Comparison of ENCODE assay signal across 24 cellular contexts in the genomic region with DNA sequence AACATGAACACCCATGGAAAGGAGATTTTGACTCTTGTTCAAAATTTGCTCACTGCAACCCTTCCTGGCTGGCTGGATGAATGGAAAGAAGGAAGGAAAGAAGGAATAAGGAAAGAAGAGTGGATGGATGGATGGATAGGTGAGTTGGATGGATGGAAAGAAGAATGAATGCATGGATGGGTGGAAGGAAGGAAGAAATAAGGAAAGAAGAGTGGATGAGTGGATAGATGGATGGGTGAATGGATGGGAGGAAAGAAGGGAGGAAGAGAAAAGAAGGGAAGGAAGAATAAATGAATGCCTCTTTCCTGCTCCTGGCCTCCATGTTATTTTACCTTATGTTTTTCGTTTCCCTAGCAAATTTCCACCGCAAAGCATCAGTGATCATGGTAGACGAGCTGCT.
DNase-seq lines count a peak whose midpoint lies in the region; ATAC-seq, FAIRE-seq and TF ChIP-seq lines count a peak whose summit lies in the region.
"Had no signal": no experiment of that assay in that cellular context is flagged by ENCODE, and none has a peak within 500 bp of the region (broad histone marks: within the 10 kb centered on the region; RNA-seq: fewer than 3 reads in every experiment).

No MANE protein-coding gene starts in this region.

- H2BK15ac ChIP-seq in H1 (ENCODE audit: low read length) = no peak overlapping the region

- no peak for TF ChIP-seq EP300 in HepG2 (IDR thresholded peaks at IDR 0.05; ENCODE audit: low read depth in 2 of 2, low read length in 2 of 2)
- TF ChIP-seq EP300 in HepG2 (CRISPR knock-in tag; IDR thresholded peaks at IDR 0.05; ENCODE audit: borderline replicate concordance) = no peak
- no peak for TF ChIP-seq EP300 in H1 (IDR thresholded peaks at IDR 0.05; ENCODE audit: borderline replicate concordance in 1 of 2, low read depth in 2 of 2, low read length in 2 of 2)

- TF ChIP-seq RAD21 in HepG2 (CRISPR knock-in tag; IDR thresholded peaks at IDR 0.05) = no peak
- no peak for TF ChIP-seq RAD21 in H1 (IDR thresholded peaks at IDR 0.05 in 1 of 2, conservative IDR thresholded peaks at IDR 0.05 in 1 of 2; ENCODE audit: low read depth in 2 of 2, low read length in 2 of 2)

- H3K4me1 ChIP-seq in HepG2 (ENCODE audit: insufficient read depth, low read length) (no peaks in the 10 kb centered on the region), right lobe of liver (no peaks in the 10 kb centered on the region), H1 (replicated peaks in 1 of 4; ENCODE audit: control insufficient read depth in 3 of 4, insufficient read depth in 4 of 4, low read length in 3 of 4) (peaks cover 0 to 7% (median 0%) of the 10 kb centered on the region in 4 experiments; a peak in 1 of 7 replicates), thyroid gland (peaks cover 5 to 6% of the 10 kb centered on the region in 2 donors)
- H3K4me1 ChIP-seq: BE2C, BLaER1 had no signal

- H4K5ac ChIP-seq in H1 (ENCODE audit: insufficient read length, low read depth, low read length) = no peak overlapping the region

- no peak for ATAC-seq in HepG2
- ATAC-seq in right lobe of liver = no peak
- ATAC-seq: GM12878 had no signal

- H2BK12ac ChIP-seq in H1 (ENCODE audit: low read depth, low read length) = no peak overlapping the region

- H3K9ac ChIP-seq in HepG2 (ENCODE audit: insufficient read depth, low read depth, low read length) (no peak overlapping the region), H1 (replicated peaks in 1 of 4; ENCODE audit: extremely low read depth in 1 of 4, low read depth in 3 of 4, low read length in 3 of 4) (no peak overlapping the region)
- H3K9ac ChIP-seq: BLaER1 had no signal

- no peak overlapping the region for H3K23ac ChIP-seq in H1 (ENCODE audit: insufficient read length)

- no peak overlapping the region for H2AK5ac ChIP-seq in H1 (ENCODE audit: low read depth, low read length)

- FAIRE-seq in HepG2 (lab: Jason Lieb, UNC) (no peak), H1 (lab: Jason Lieb, UNC) (no peak)
- FAIRE-seq: A204.1, GM12878, GM12892, GM18507 had no signal

- H3K18ac ChIP-seq in H1 (ENCODE audit: extremely low read depth, low read length) = no peak overlapping the region

- H3K9me3 ChIP-seq in HepG2 (ENCODE audit: low read length) (0 out of 2 replicates have a peak, but pooled peaks cover 13% of the 10 kb centered on the region), right lobe of liver (no peaks in the 10 kb centered on the region), H1 (ENCODE audit: insufficient read depth in 2 of 2, low read depth in 1 of 2, low read length in 1 of 2) (peaks cover 6 to 33% of the 10 kb centered on the region in 2 experiments), thyroid gland (no peaks in the 10 kb centered on the region)
- H3K9me3 ChIP-seq: BE2C had no signal

- H4K8ac ChIP-seq in H1 (ENCODE audit: extremely low read depth, insufficient read depth, low read length) = no peak overlapping the region

- intact Hi-C loops in HepG2 (cut with micrococcal nuclease; ENCODE audit: unreplicated experiment) = loop anchor here (1.0 kb wide), 1 partner anchor 39 kb away; no protein-coding TSS in a partner anchor
- intact Hi-C loops in right lobe of liver (cut with DNase I) = no loop called here
- intact Hi-C loops in thyroid gland (cut with DNase I) = no loop called here

- no TSS peak for BruUV-seq in HepG2 (replicated peaks; lab: Mats Ljungman, UMichigan)

- no peaks in the 10 kb centered on the region for H3K79me1 ChIP-seq in H1 (ENCODE audit: low read depth, low read length)

- no peak overlapping the region for H2BK5ac ChIP-seq in H1 (ENCODE audit: low read depth, low read length)

- no peak overlapping the region for H4K91ac ChIP-seq in H1 (replicated peaks; ENCODE audit: insufficient read length, low read length)

- H3K27me3 ChIP-seq in HepG2 (ENCODE audit: control insufficient read depth in 1 of 2, insufficient read depth in 2 of 2, low read length in 2 of 2) (peaks cover 0 to 3% of the 10 kb centered on the region in 2 experiments; a peak in 1 of 5 replicates), right lobe of liver (no peaks in the 10 kb centered on the region), H1 (replicated peaks in 1 of 4; ENCODE audit: control insufficient read depth in 3 of 4, extremely low read depth in 1 of 4, insufficient read depth in 3 of 4, low read length in 3 of 4) (no peaks in the 10 kb centered on the region), thyroid gland (no peaks in the 10 kb centered on the region)
- H3K27me3 ChIP-seq: BE2C, BLaER1 had no signal

- TF ChIP-seq CTCF in HepG2 (CRISPR knock-in tag; IDR thresholded peaks at IDR 0.05) (no peak), right lobe of liver (IDR thresholded peaks at IDR 0.05) (no peak), H1 (IDR thresholded peaks at IDR 0.05; ENCODE audit: control extremely low read depth in 1 of 3, insufficient read depth in 1 of 3, low read depth in 1 of 3, low read length in 3 of 3) (no peak), thyroid gland (IDR thresholded peaks at IDR 0.05) (no peak)

- no peak overlapping the region for H2BK120ac ChIP-seq in H1 (replicated peaks; ENCODE audit: low read depth, low read length)

- no peak overlapping the region for H2AFZ ChIP-seq in HepG2 (ENCODE audit: low read length)
- no peak overlapping the region for H2AFZ ChIP-seq in H1 (ENCODE audit: low read length)

- H3K36me3 ChIP-seq in HepG2 (replicated peaks in 1 of 2; ENCODE audit: control insufficient read depth in 1 of 2, insufficient read depth in 2 of 2, low read length in 2 of 2) (no peaks in the 10 kb centered on the region), right lobe of liver (no peaks in the 10 kb centered on the region), H1 (ENCODE audit: control insufficient read depth in 2 of 4, insufficient read depth in 4 of 4, low read length in 3 of 4) (peaks cover 0 to 7% (median 0%) of the 10 kb centered on the region in 4 experiments; a peak in 2 of 8 replicates), thyroid gland (no peaks in the 10 kb centered on the region)
- H3K36me3 ChIP-seq: BE2C, BLaER1 had no signal

- H3K4me2 ChIP-seq in HepG2 (ENCODE audit: low read depth, low read length) = no peak overlapping the region
- no peak overlapping the region for H3K4me2 ChIP-seq in H1 (ENCODE audit: insufficient read depth in 1 of 2, low read depth in 2 of 2, low read length in 2 of 2)
- H3K4me2 ChIP-seq: BLaER1 had no signal

- H3K14ac ChIP-seq in H1 (ENCODE audit: insufficient read length) = no peak overlapping the region

- DNase-seq in HepG2 (ENCODE audit: low spot score) (no peak), right lobe of liver (no peak), H1 (ENCODE audit: low read depth in 1 of 2, low spot score in 2 of 2) (no peak), thyroid gland (no peak), kidney glomerular epithelial cell (lab: John Stamatoyannopoulos, UW) (no peak), cerebellar nuclear complex (lab: John Stamatoyannopoulos, UW) (no peak)
- DNase-seq: 8988T; ACHN; BE2C; C1 segment of cervical spinal cord; CD4-positive, alpha-beta memory T cell; CD4-positive, CD25-positive, alpha-beta regulatory T cell; CD8-positive, alpha-beta memory T cell; COR-L47; DMS 273 treated with DMSO at 0.1 percent for 48 hours; DMS153; DND-41; EL; GDM1 had no signal

- CTCF ChIA-PET in HepG2 (lab: Yijun Ruan, JAX; ENCODE audit: low intra/inter-chr PET ratio, low total read pairs) (no interaction called here), H1 (lab: Charles Lee; ENCODE audit: partially characterized antibody) (no interaction called here)

- WGBS in HepG2 (ENCODE audit: low lambda C conversion rate) = 2% methylated on average over 3 of the region's 3 CpGs
- WGBS in right lobe of liver (ENCODE audit: insufficient coverage, low coverage, low lambda C conversion rate, missing lambda C conversion rate) = 67% methylated on average over 3 of the region's 3 CpGs
- WGBS in H1 (ENCODE audit: extremely low coverage in 1 of 2, insufficient coverage in 1 of 2, insufficient read length in 1 of 2, insufficient replicate concordance in 2 of 2, low coverage in 1 of 2, low lambda C conversion rate in 2 of 2, missing lambda C conversion rate in 1 of 2), 2 experiments = 96% methylated on average over 3 of the region's 3 CpGs; no CpG with 5 or more reads in 1 of the 2 experiments
- WGBS in thyroid gland, 2 donors = 92 to 93% methylated on average over 3 of the region's 3 CpGs

- TF ChIP-seq POLR2A in HepG2 (IDR thresholded peaks at IDR 0.05; ENCODE audit: insufficient read depth in 1 of 2, low read depth in 2 of 2, low read length in 2 of 2) = no peak
- TF ChIP-seq POLR2A in right lobe of liver (IDR thresholded peaks at IDR 0.05) = no peak
- no peak for TF ChIP-seq POLR2A in H1 (IDR thresholded peaks at IDR 0.05; ENCODE audit: control extremely low read depth in 1 of 2, low read depth in 2 of 2, low read length in 2 of 2)
- TF ChIP-seq POLR2A in thyroid gland (IDR thresholded peaks at IDR 0.05) = no peak

- H2BK20ac ChIP-seq in H1 (ENCODE audit: low read length) = no peak overlapping the region

- no peak overlapping the region for H3K4ac ChIP-seq in H1 (replicated peaks; ENCODE audit: insufficient read length, low read depth, low read length)

- no peak overlapping the region for H3K27ac ChIP-seq in HepG2 (ENCODE audit: extremely low read length, insufficient read depth, low read length)
- H3K27ac ChIP-seq in right lobe of liver = no peak overlapping the region
- no peak overlapping the region for H3K27ac ChIP-seq in H1 (ENCODE audit: low read depth, low read length)
- peak overlapping the region; percentile 4 to 60 (median 42) for H3K27ac ChIP-seq in thyroid gland
- H3K27ac ChIP-seq: BLaER1 had no signal

- H4K20me1 ChIP-seq in HepG2 (ENCODE audit: insufficient read depth, low read length) (no peaks in the 10 kb centered on the region), H1 (replicated peaks in 1 of 2; ENCODE audit: control insufficient read depth in 1 of 2, insufficient read depth in 2 of 2, low read length in 2 of 2) (no peaks in the 10 kb centered on the region)
- H4K20me1 ChIP-seq: BLaER1 had no signal

- POLR2A ChIA-PET in HepG2 (lab: Yijun Ruan, JAX) = no interaction called here
- POLR2A ChIA-PET in H1 (lab: Charles Lee; ENCODE audit: partially characterized antibody) = no interaction called here

- H3K79me2 ChIP-seq in HepG2 (ENCODE audit: insufficient read depth, low read length) (no peaks in the 10 kb centered on the region), H1 (ENCODE audit: control insufficient read depth in 1 of 2, insufficient read depth in 2 of 2, low read length in 2 of 2) (no peaks in the 10 kb centered on the region)

- in situ Hi-C loops in HepG2 (cut with HindIII; ENCODE audit: extremely low pct_ligation_motif_present, low pct_unique_long_range_greater_than_20kb) = no loop called here

- H3K56ac ChIP-seq in H1 (replicated peaks; ENCODE audit: insufficient read length, low read depth, low read length) = peak overlapping the region; percentile 5

- peaks cover 2% of the 10 kb centered on the region; the same call in 1 of the 2 replicates for H3K23me2 ChIP-seq in H1 (ENCODE audit: low read depth, low read length)

- no peak overlapping the region for H3K4me3 ChIP-seq in HepG2 (replicated peaks in 1 of 3; ENCODE audit: insufficient read depth in 1 of 3, low read depth in 2 of 3, low read length in 3 of 3)
- no peak overlapping the region for H3K4me3 ChIP-seq in right lobe of liver
- H3K4me3 ChIP-seq in H1 (ENCODE audit: extremely low read depth in 1 of 4, insufficient read depth in 2 of 4, low read depth in 3 of 4, low read length in 4 of 4) = no peak overlapping the region
- no peak overlapping the region for H3K4me3 ChIP-seq in thyroid gland (replicated peaks in 1 of 3)
- H3K4me3 ChIP-seq: BLaER1, GM12878 had no signal

Comparison
In these comparisons a context has a peak if more than half of its experiments do, and no peak if none do; other contexts are left out.
1. H3K27ac ChIP-seq: peak in thyroid gland (3 of 3); none in HepG2 (single experiment), right lobe of liver (0 of 3) and H1 (single experiment).